18 cellular contexts compared by ENCODE assay signal in genomic region chr17:30368896-30369720, GRCh38. TPM values are rescaled to one million over a fixed set of nuclear protein-coding genes. Genes with fewer than 3 reads are reported as not detected.
A peak's percentile ranks its signal among the peaks of the same experiment; 100 is the strongest.
DNase-seq lines count a peak whose midpoint lies in the region; ATAC-seq, FAIRE-seq and TF ChIP-seq lines count a peak whose summit lies in the region.
"Had no signal": no experiment of that assay in that cellular context is flagged by ENCODE, and none has a peak within 500 bp of the region (broad histone marks: within the 10 kb centered on the region; RNA-seq: fewer than 3 reads in every experiment).

No MANE protein-coding gene starts in this region.

- peaks cover 10% of the 10 kb centered on the region for H3K4me1 ChIP-seq in IMR-90 (ENCODE audit: control insufficient read depth, insufficient read depth, low read length)
- H3K4me1 ChIP-seq in K562 (replicated peaks in 1 of 2; ENCODE audit: control insufficient read depth in 2 of 2, insufficient read depth in 2 of 2, low read length in 2 of 2): no peaks in the 10 kb centered on the region
- H3K4me1 ChIP-seq in neuronal stem cell (ENCODE audit: control insufficient read depth in 2 of 2, insufficient read depth in 1 of 2, low read depth in 1 of 2, low read length in 2 of 2): peaks cover 2 to 12% of the 10 kb centered on the region in 2 donors

- H3K9me3 ChIP-seq in IMR-90 (ENCODE audit: control insufficient read depth, insufficient read depth, low read length): no peaks in the 10 kb centered on the region
- H3K9me3 ChIP-seq in K562 (replicated peaks; ENCODE audit: control insufficient read depth, insufficient read depth, low read depth, low read length): no peaks in the 10 kb centered on the region
- no peaks in the 10 kb centered on the region for H3K9me3 ChIP-seq in neuronal stem cell (replicated peaks in 1 of 2; ENCODE audit: control insufficient read depth in 2 of 2, insufficient read depth in 1 of 2, low read depth in 1 of 2, low read length in 2 of 2)
- H3K9me3 ChIP-seq: thoracic aorta had no signal

- FAIRE-seq in K562 (lab: Jason Lieb, UNC): no peak
- FAIRE-seq: RCC 7860 had no signal

- TF ChIP-seq CTCF in IMR-90 (conservative IDR thresholded peaks at IDR 0.05; ENCODE audit: low read depth, low read length) (no peak), K562 (IDR thresholded peaks at IDR 0.05 in 2 of 3, conservative IDR thresholded peaks at IDR 0.05 in 1 of 3; ENCODE audit: insufficient read depth in 2 of 3, low read depth in 1 of 3, low read length in 3 of 3) (no peak)

- H3K4ac ChIP-seq in IMR-90 (ENCODE audit: low read depth, low read length): peak overlapping the region; percentile 32; the same call in 1 of the 2 replicates
- no peak overlapping the region for H3K4ac ChIP-seq in neuronal stem cell (ENCODE audit: low read length)

- H2BK15ac ChIP-seq in IMR-90 (ENCODE audit: low read depth, low read length) (peak overlapping the region; percentile 38; the same call in 1 of the 3 replicates), neuronal stem cell (ENCODE audit: low read length) (no peak overlapping the region)

- no peak overlapping the region for H3K27ac ChIP-seq in IMR-90 (ENCODE audit: insufficient read depth, low read length)
- H3K27ac ChIP-seq in K562 (ENCODE audit: extremely low read depth, low read depth, low read length): no peak overlapping the region
- H3K27ac ChIP-seq in neuronal stem cell (replicated peaks; ENCODE audit: low read length): no peak overlapping the region
- H3K27ac ChIP-seq: thoracic aorta had no signal

- POLR2A ChIA-PET in IMR-90 (lab: Charles Lee; ENCODE audit: unreplicated experiment) (no interaction called here), K562 (lab: Yijun Ruan, JAX) (interaction anchor here (0.7 to 1.3 kb wide), 2 partner anchors 10 to 12 kb away, joined by 3 read pairs; no protein-coding TSS in a partner anchor)

- H2AK9ac ChIP-seq in IMR-90 (replicated peaks; ENCODE audit: low read depth, low read length, poor library complexity): no peak overlapping the region

- H4K5ac ChIP-seq in IMR-90 (ENCODE audit: low read depth, low read length): no peak overlapping the region; the same call in 1 of the 2 replicates

- H2AFZ ChIP-seq in IMR-90 (replicated peaks; ENCODE audit: low read length, poor library complexity): peak overlapping the region; percentile 18
- peak overlapping the region; percentile 0; the same call in 1 of the 2 replicates for H2AFZ ChIP-seq in K562 (ENCODE audit: low read depth, low read length)
- peak overlapping the region; percentile 58 for H2AFZ ChIP-seq in neuronal stem cell (ENCODE audit: low read length)

- H4K91ac ChIP-seq in IMR-90 (ENCODE audit: insufficient read depth, low read depth, low read length): peak overlapping the region; percentile 11; the same call in 1 of the 2 replicates
- H4K91ac ChIP-seq in neuronal stem cell (ENCODE audit: low read depth, low read length, poor library complexity): no peak overlapping the region

- CTCF ChIA-PET in IMR-90 (lab: Yijun Ruan, JAX): no interaction called here
- CTCF ChIA-PET in K562 (lab: Yijun Ruan, JAX; ENCODE audit: low intra/inter-chr PET ratio): no interaction called here

- H4K8ac ChIP-seq in IMR-90 (ENCODE audit: low read depth in 2 of 2, low read length in 2 of 2) (no peak overlapping the region), neuronal stem cell (ENCODE audit: low read depth, low read length) (no peak overlapping the region)

- H3K18ac ChIP-seq in IMR-90 (ENCODE audit: low read depth, low read length) (no peak overlapping the region), neuronal stem cell (ENCODE audit: low read length) (no peak overlapping the region)

- no peaks in the 10 kb centered on the region for H3K79me1 ChIP-seq in IMR-90 (ENCODE audit: low read depth in 1 of 2, low read length in 2 of 2)
- H3K79me1 ChIP-seq in neuronal stem cell (ENCODE audit: low read depth, low read length): no peaks in the 10 kb centered on the region

- no peak for TF ChIP-seq RAD21 in IMR-90 (IDR thresholded peaks at IDR 0.05; ENCODE audit: low read length)
- no peak for TF ChIP-seq RAD21 in K562 (CRISPR knock-in tag; conservative IDR thresholded peaks at IDR 0.05 in 1 of 2, IDR thresholded peaks at IDR 0.05 in 1 of 2)

- H3K36me3 ChIP-seq in IMR-90 (ENCODE audit: control insufficient read depth, insufficient read depth, low read length) (no peaks in the 10 kb centered on the region), K562 (ENCODE audit: control insufficient read depth, insufficient read depth, low read length) (no peaks in the 10 kb centered on the region), neuronal stem cell (replicated peaks in 1 of 2; ENCODE audit: control insufficient read depth in 2 of 2, insufficient read depth in 2 of 2, low read length in 2 of 2) (no peaks in the 10 kb centered on the region)
- H3K36me3 ChIP-seq: thoracic aorta had no signal

- dilution Hi-C loops in IMR-90 (cut with HindIII; ENCODE audit: low sequenced_read_pairs, unreplicated experiment): no loop called here

- H2BK5ac ChIP-seq in IMR-90 (ENCODE audit: low read depth, low read length, poor library complexity, severe bottlenecking) (no peak overlapping the region), neuronal stem cell (ENCODE audit: low read length) (no peak overlapping the region)

- H2BK120ac ChIP-seq in IMR-90 (ENCODE audit: low read depth, low read length): peak overlapping the region; percentile 61; the same call in 1 of the 2 replicates
- H2BK120ac ChIP-seq in neuronal stem cell (ENCODE audit: low read depth, low read length): no peak overlapping the region

- intact Hi-C loops in IMR-90 (cut with micrococcal nuclease) (no loop called here), K562 (cut with micrococcal nuclease) (no loop called here)

- BruUV-seq in IMR-90 (replicated peaks; lab: Mats Ljungman, UMichigan) (no TSS peak), K562 (replicated peaks; lab: Mats Ljungman, UMichigan) (no TSS peak)

- TF ChIP-seq POLR2A in IMR-90 (IDR thresholded peaks at IDR 0.05; ENCODE audit: low read depth, low read length): no peak
- no peak for TF ChIP-seq POLR2A in K562 (conservative IDR thresholded peaks at IDR 0.05)

- H3K14ac ChIP-seq in IMR-90 (replicated peaks; ENCODE audit: low read depth, low read length) (peak overlapping the region; percentile 52; the same call in 1 of the 2 replicates), neuronal stem cell (ENCODE audit: low read length) (no peak overlapping the region)

- TF ChIP-seq EP300 in K562 (IDR thresholded peaks at IDR 0.05; ENCODE audit: low read length): no peak

- H4K20me1 ChIP-seq in IMR-90 (ENCODE audit: insufficient read depth, low read length) (no peaks in the 10 kb centered on the region), K562 (replicated peaks; ENCODE audit: control insufficient read depth, insufficient read depth, low read length) (no peaks in the 10 kb centered on the region)

- in situ Hi-C loops in IMR-90 (cut with MboI; ENCODE audit: low sequenced_read_pairs): no loop called here
- in situ Hi-C loops in K562 (cut with MboI): no loop called here

- H2AK5ac ChIP-seq in IMR-90 (ENCODE audit: low read depth, low read length) (0 out of 2 replicates have a peak overlapping the region, but pooled peaks have one; percentile 20), neuronal stem cell (ENCODE audit: low read depth, low read length) (no peak overlapping the region)

- no peak overlapping the region; the same call in 1 of the 2 replicates for H2BK20ac ChIP-seq in IMR-90 (ENCODE audit: low read depth, low read length)

- DNase-seq in IMR-90 (no peak), NCI-H2029 treated with DMSO at 0.1 percent for 48 hours (lab: John Stamatoyannopoulos, UW) (peak; percentile 64), K562 (ENCODE audit: extremely low read depth in 1 of 4, low spot score in 3 of 4) (no peak), neuronal stem cell (ENCODE audit: low spot score) (no peak)
- DNase-seq: activated naive CD4-positive, alpha-beta T cell treated with anti-CD3 and anti-CD28 coated beads, Interleukin-2, amount 10 ng/mL, durations not matched to agents 7 days and 5 days; COR-L47; HFFc6; NCI-H2171; stimulated activated CD4-positive, alpha-beta T cell treated with anti-CD3 and anti-CD28 coated beads, Interleukin-12 subunit alpha, Interleukin-12 subunit beta, amount 100 ng/mL, for 4 hours had no signal

- no peak overlapping the region for H3K4me2 ChIP-seq in IMR-90 (ENCODE audit: low read depth, low read length)
- no peak overlapping the region for H3K4me2 ChIP-seq in K562 (ENCODE audit: insufficient read depth, low read length)
- no peak overlapping the region for H3K4me2 ChIP-seq in neuronal stem cell (ENCODE audit: insufficient read depth, low read length, poor library complexity, severe bottlenecking)

- H3K9me1 ChIP-seq in IMR-90 (ENCODE audit: insufficient read depth, low read length) (peaks cover 8% of the 10 kb centered on the region; the same call in 1 of the 2 replicates), K562 (ENCODE audit: control insufficient read depth, insufficient read depth, low read length) (no peaks in the 10 kb centered on the region)

- no CpG with 5 or more reads among the region's 13 CpGs for WGBS in IMR-90 (ENCODE audit: extremely low coverage in 2 of 2, insufficient read length in 1 of 2), 2 experiments
- 20% methylated on average over 13 of the region's 13 CpGs for WGBS in K562 (ENCODE audit: insufficient coverage, low coverage, missing lambda C conversion rate)
- no CpG with 5 or more reads among the region's 13 CpGs for WGBS in neuronal stem cell (ENCODE audit: extremely low coverage in 2 of 2, insufficient read length in 2 of 2, insufficient replicate concordance in 1 of 2), 2 donors

- no peak overlapping the region for H3K56ac ChIP-seq in IMR-90 (ENCODE audit: extremely low read depth, insufficient read depth, low read length)

- H3K23ac ChIP-seq in IMR-90 (ENCODE audit: low read depth, low read length) (peak overlapping the region; percentile 40; the same call in 1 of the 2 replicates), neuronal stem cell (ENCODE audit: low read depth, low read length, poor library complexity) (no peak overlapping the region)

- H3K4me3 ChIP-seq in IMR-90 (ENCODE audit: insufficient read depth, low read depth, low read length): no peak overlapping the region
- no peak overlapping the region for H3K4me3 ChIP-seq in K562
- H3K4me3 ChIP-seq in neuronal stem cell (ENCODE audit: low read length in 2 of 2): no peak overlapping the region
- H3K4me3 ChIP-seq: thoracic aorta had no signal

- no peak overlapping the region for H2BK12ac ChIP-seq in neuronal stem cell (ENCODE audit: low read length)

- no peaks in the 10 kb centered on the region for H3K79me2 ChIP-seq in K562 (ENCODE audit: control insufficient read depth, insufficient read depth, low read length)

- H3K27me3 ChIP-seq in IMR-90 (ENCODE audit: control insufficient read depth, insufficient read depth, low read length) (no peaks in the 10 kb centered on the region), K562 (ENCODE audit: control insufficient read depth in 2 of 2, insufficient read depth in 2 of 2, low read length in 2 of 2) (peaks cover 8 to 11% of the 10 kb centered on the region in 2 experiments; a peak in 3 of 5 replicates), neuronal stem cell (ENCODE audit: control insufficient read depth in 3 of 3, insufficient read depth in 3 of 3, low read depth in 1 of 3, low read length in 3 of 3) (peaks cover 0 to 35% (median 0%) of the 10 kb centered on the region in 3 experiments)

- no peak overlapping the region for H3K9ac ChIP-seq in IMR-90 (ENCODE audit: low read depth, low read length)
- H3K9ac ChIP-seq in K562 (ENCODE audit: insufficient read depth in 1 of 2, low read depth in 2 of 2, low read length in 2 of 2): no peak overlapping the region
- no peak overlapping the region for H3K9ac ChIP-seq in neuronal stem cell (ENCODE audit: low read depth, low read length, poor library complexity)

- ATAC-seq in IMR-90 (ENCODE audit: low read depth) (no peak), K562 (no peak), GM18870 (IDR thresholded peaks at IDR 0.05; ENCODE audit: unreplicated experiment) (no peak), HG02610 (IDR thresholded peaks at IDR 0.05; ENCODE audit: unreplicated experiment) (no peak), HG03354 (IDR thresholded peaks at IDR 0.05; ENCODE audit: poor library complexity, severe bottlenecking, unreplicated experiment) (no peak)

RNA-seq across cellular contexts. Expression of gene CPD, which starts 9.6 kb away (rescaled TPM):
- total RNA-seq in IMR-90 (2012; rRNA removed) (78.0 and 94.5 TPM in 2 replicates), K562 (2014; rRNA removed) (16.2 and 22.4 TPM in 2 replicates), K562 (2014; rRNA removed; fragmentation: Illumina TruSeq; extraction: Trizol) (21.9 and 26.1 TPM in 2 replicates), K562 (2015; rRNA removed; fragmentation: Illumina TruSeq; extraction: Trizol) (20.8 and 21.7 TPM in 2 replicates), K562 (2021) (21.3 and 24.4 TPM in 2 replicates)
- polyA plus RNA-seq in IMR-90 (2012; rRNA removed) (18.5 and 23.4 TPM in 2 replicates), K562 (2011; rRNA removed) (11.2 and 20.4 TPM in 2 replicates), K562 (2014; fragmentation: Illumina TruSeq; extraction: Trizol) (16.4 and 16.7 TPM in 2 replicates), K562 (2014; fragmentation: Nextera tagmentation; extraction: Ambion mirVana) (1 to 10 TPM; 4.5 to 4.9 TPM), K562 (2014; rRNA removed) (6.9 and 8.6 TPM in 2 replicates)
- polyA plus RNA-seq in IMR-90 (2012; cell fraction: cytosol; rRNA removed): 5.6 and 7.8 TPM in 2 replicates
- polyA plus RNA-seq in IMR-90 (2012; cell fraction: nucleus; rRNA removed; ENCODE audit: low replicate concordance): 3.5 and 16.3 TPM in 2 replicates
- total RNA-seq in K562 (2011; cell fraction: chromatin; rRNA removed; ENCODE audit: low replicate concordance): 55.4 and 75.5 TPM in 2 replicates
- 32.4 and 50.1 TPM in 2 replicates for total RNA-seq in K562 (2011; cell fraction: nucleolus; rRNA removed)
- 56.6 and 61.7 TPM in 2 replicates for total RNA-seq in K562 (2011; cell fraction: nucleoplasm; rRNA removed)
- 3.8 and 5.1 TPM in 2 replicates for polyA plus RNA-seq in K562 (2011; cell fraction: cytosol; rRNA removed)
- polyA plus RNA-seq in K562 (2011; cell fraction: nucleus; rRNA removed): 8.6 and 9.4 TPM in 2 replicates
- 10.9 and 17.2 TPM in 2 replicates for polyA plus RNA-seq in K562 (2012)
- 55.2 and 66.7 TPM in 2 replicates for polyA minus RNA-seq in K562 (2011; rRNA and poly(A)+ RNA removed)
- polyA minus RNA-seq in K562 (2011; cell fraction: cytosol; rRNA and poly(A)+ RNA removed): 23.1 and 45.0 TPM in 2 replicates
- polyA minus RNA-seq in K562 (2011; cell fraction: nucleus; rRNA and poly(A)+ RNA removed): 9.0 and 13.3 TPM in 2 replicates
- 19.4 TPM for polyA plus RNA-seq in neuronal stem cell (2013, experiment 1 of 2)
- 19.5 TPM for polyA plus RNA-seq in neuronal stem cell (2013, experiment 2 of 2)

RNA-seq across cellular contexts. Expression of gene TMIGD1, which starts 35.3 kb away (rescaled TPM):
- not detected in 2 replicates for total RNA-seq in IMR-90 (2012; rRNA removed)
- polyA plus RNA-seq in IMR-90 (2012; rRNA removed): not detected in 2 replicates
- not detected in 2 replicates for polyA plus RNA-seq in IMR-90 (2012; cell fraction: cytosol; rRNA removed)
- not detected in 2 replicates for polyA plus RNA-seq in IMR-90 (2012; cell fraction: nucleus; rRNA removed; ENCODE audit: low replicate concordance)
- not detected in 2 replicates for total RNA-seq in K562 (2011; cell fraction: chromatin; rRNA removed; ENCODE audit: low replicate concordance)
- total RNA-seq in K562 (2011; cell fraction: nucleolus; rRNA removed): not detected in 2 replicates
- not detected in 2 replicates for total RNA-seq in K562 (2011; cell fraction: nucleoplasm; rRNA removed)
- not detected in 2 replicates for total RNA-seq in K562 (2014; rRNA removed)
- not detected in 2 replicates for total RNA-seq in K562 (2014; rRNA removed; fragmentation: Illumina TruSeq; extraction: Trizol)
- not detected in 2 replicates for total RNA-seq in K562 (2015; rRNA removed; fragmentation: Illumina TruSeq; extraction: Trizol)
- total RNA-seq in K562 (2021): not detected in 2 replicates
- polyA plus RNA-seq in K562 (2011; rRNA removed): not detected in 2 replicates
- not detected in 2 replicates for polyA plus RNA-seq in K562 (2011; cell fraction: cytosol; rRNA removed)
- polyA plus RNA-seq in K562 (2011; cell fraction: nucleus; rRNA removed): not detected in 2 replicates
- polyA plus RNA-seq in K562 (2012): not detected in 2 replicates
- not detected in 2 replicates for polyA plus RNA-seq in K562 (2014; fragmentation: Illumina TruSeq; extraction: Trizol)
- polyA plus RNA-seq in K562 (2014; fragmentation: Nextera tagmentation; extraction: Ambion mirVana): not detected
- not detected in 2 replicates for polyA plus RNA-seq in K562 (2014; rRNA removed)
- not detected in 2 replicates for polyA minus RNA-seq in K562 (2011; rRNA and poly(A)+ RNA removed)
- polyA minus RNA-seq in K562 (2011; cell fraction: cytosol; rRNA and poly(A)+ RNA removed): not detected in 2 replicates
- not detected in 2 replicates for polyA minus RNA-seq in K562 (2011; cell fraction: nucleus; rRNA and poly(A)+ RNA removed)
- not detected for polyA plus RNA-seq in neuronal stem cell (2013, experiment 1 of 2)
- not detected for polyA plus RNA-seq in neuronal stem cell (2013, experiment 2 of 2)
- total RNA-seq: activated CD8-positive, alpha-beta memory T cell treated with anti-CD3 and anti-CD28 coated beads for 36 hours; HFFc6; lower leg skin; omental fat pad; thoracic aorta had no signal
- polyA plus RNA-seq: esophagus had no signal

Comparison
In these comparisons a context has a peak if more than half of its experiments do, and no peak if none do; other contexts are left out.
1. H2AFZ ChIP-seq: peak in every context shown above with its lines; median percentile 58 in neuronal stem cell; 18 in IMR-90; 0 in K562.